Comparison of ENCODE assay signal across 8 cellular contexts in genomic region chr14:94548999-94549985, GRCh38. TPM values are rescaled to one million over a fixed set of nuclear protein-coding genes. Genes with fewer than 3 reads are reported as not detected.
DNase-seq lines count a peak whose midpoint lies in the region; ATAC-seq lines count a peak whose summit lies in the region.

No MANE protein-coding gene starts in this region.

- peak; percentile 8 to 22 for DNase-seq in AML-193 (lab: John Stamatoyannopoulos, UW)
- DNase-seq in NAMALWA (ENCODE audit: low spot score), result peak; percentile 69
- peak; percentile 5 to 43 for DNase-seq in activated CD4-positive, alpha-beta T cell treated with anti-CD3 and anti-CD28 coated beads for 4 hours
- peak; percentile 78 for DNase-seq in dermis blood vessel endothelial cell
- DNase-seq in memory B cell (ENCODE audit: low spot score in 2 of 2), result peak; percentile 21 to 67
- DNase-seq in stimulated activated CD8-positive, alpha-beta memory T cell treated with anti-CD3 and anti-CD28 coated beads, Interleukin-7, amount 100 ng/mL, for 24 hours (ENCODE audit: low read depth), result peak; percentile 43

- H3K4me3 Mint-ChIP-seq in memory B cell, result no peak overlapping the region

- H3K27ac Mint-ChIP-seq in memory B cell, result no peak overlapping the region

- no peaks in the 10 kb centered on the region for H3K4me1 Mint-ChIP-seq in memory B cell

- H3K27me3 Mint-ChIP-seq in memory B cell, result peaks cover 3% of the 10 kb centered on the region

- H3K36me3 Mint-ChIP-seq in memory B cell, result no peaks in the 10 kb centered on the region

- peaks cover 14% of the 10 kb centered on the region for H3K9me3 Mint-ChIP-seq in memory B cell

- ATAC-seq in GM19035 (IDR thresholded peaks at IDR 0.05; ENCODE audit: unreplicated experiment), result peak; percentile 60
- peak; percentile 29 for ATAC-seq in memory B cell (ENCODE audit: low read depth)
- ATAC-seq in GM21515 (IDR thresholded peaks at IDR 0.05; ENCODE audit: unreplicated experiment), result no peak

RNA-seq across cellular contexts. Expression of gene SERPINA4, which starts 11.9 kb away (rescaled TPM):
- total RNA-seq in dermis blood vessel endothelial cell, result not detected in 2 replicates

RNA-seq across cellular contexts. Expression of gene SERPINA5, which starts 31.9 kb away (rescaled TPM):
- 0.17 and 0.33 TPM in 2 replicates for total RNA-seq in dermis blood vessel endothelial cell

RNA-seq across cellular contexts. Expression of gene SERPINA12, which starts 40.0 kb away (rescaled TPM):
- not detected in 2 replicates for total RNA-seq in dermis blood vessel endothelial cell

Comparison
In these comparisons a context has a peak if more than half of its experiments do, and no peak if none do; other contexts are left out.
1. DNase-seq: peak in every context shown above with its lines; median percentile 78 in dermis blood vessel endothelial cell; 69 in NAMALWA; 44 in memory B cell; 43 in stimulated activated CD8-positive, alpha-beta memory T cell treated with anti-CD3 and anti-CD28 coated beads, Interleukin-7, amount 100 ng/mL, for 24 hours; 24 in activated CD4-positive, alpha-beta T cell treated with anti-CD3 and anti-CD28 coated beads for 4 hours; 15 in AML-193.